ENCODE assay signal across 10 cellular contexts in genomic region chr10:21702633-21703111, GRCh38.
DNase-seq lines count a peak whose midpoint lies in the region; ATAC-seq and TF ChIP-seq lines count a peak whose summit lies in the region.
"Had no signal": no experiment of that assay in that cellular context is flagged by ENCODE, and none has a peak within 500 bp of the region (broad histone marks: within the 10 kb centered on the region; RNA-seq: fewer than 3 reads in every experiment).

No MANE protein-coding gene starts in this region.

- H3K9me2 ChIP-seq in OCI-LY1 (ENCODE audit: low read depth, low read length) = no peaks in the 10 kb centered on the region

- H3K36me3 Mint-ChIP-seq in activated naive CD4-positive, alpha-beta T cell treated with anti-CD3 and anti-CD28 coated beads for 36 hours (ENCODE audit: low read depth) = peaks cover 53% of the 10 kb centered on the region
- peaks cover 79% of the 10 kb centered on the region for H3K36me3 Mint-ChIP-seq in stimulated activated memory B cell treated with anti-CD40 and anti-IgM and Interleukin-4, amounts not matched to agents 10 μg/mL and 1 μg/mL and 100 μg/mL, for 72 hours
- H3K36me3 Mint-ChIP-seq in Calu3 (ENCODE audit: insufficient read depth, unreplicated experiment) = peaks cover 6% of the 10 kb centered on the region

- H3K27me3 Mint-ChIP-seq in activated naive CD4-positive, alpha-beta T cell treated with anti-CD3 and anti-CD28 coated beads for 36 hours (ENCODE audit: low read depth) = no peaks in the 10 kb centered on the region
- H3K27me3 Mint-ChIP-seq in stimulated activated memory B cell treated with anti-CD40 and anti-IgM and Interleukin-4, amounts not matched to agents 10 μg/mL and 1 μg/mL and 100 μg/mL, for 72 hours = no peaks in the 10 kb centered on the region
- no peaks in the 10 kb centered on the region for H3K27me3 Mint-ChIP-seq in Calu3 (ENCODE audit: unreplicated experiment)

- peak; percentile 83 for ATAC-seq in HG02852 (IDR thresholded peaks at IDR 0.05; ENCODE audit: unreplicated experiment)
- ATAC-seq in stimulated activated memory B cell treated with anti-CD40 and anti-IgM and Interleukin-4, amounts not matched to agents 10 μg/mL and 1 μg/mL and 100 μg/mL, for 72 hours = no peak

- H3K27ac Mint-ChIP-seq in activated naive CD4-positive, alpha-beta T cell treated with anti-CD3 and anti-CD28 coated beads for 36 hours = peak overlapping the region; percentile 14
- no peak overlapping the region for H3K27ac Mint-ChIP-seq in stimulated activated memory B cell treated with anti-CD40 and anti-IgM and Interleukin-4, amounts not matched to agents 10 μg/mL and 1 μg/mL and 100 μg/mL, for 72 hours
- no peak overlapping the region for H3K27ac Mint-ChIP-seq in Calu3 (ENCODE audit: unreplicated experiment)

- H3K27ac ChIP-seq in OCI-LY1 (ENCODE audit: low read depth, low read length, poor library complexity, severe bottlenecking) (peak overlapping the region; percentile 85), prostate gland (no peak overlapping the region)
- H3K27ac ChIP-seq: GM23248 had no signal

- peak overlapping the region; percentile 28 for H3K9ac ChIP-seq in OCI-LY1 (ENCODE audit: low read length)
- H3K9ac ChIP-seq: GM23248 had no signal

- TF ChIP-seq CTCF in OCI-LY1 (IDR thresholded peaks at IDR 0.05; ENCODE audit: low read length) = no peak
- TF ChIP-seq CTCF in prostate gland (IDR thresholded peaks at IDR 0.05) = no peak
- TF ChIP-seq CTCF in Calu3 (IDR thresholded peaks at IDR 0.05; ENCODE audit: unreplicated experiment) = no peak

- peaks cover 23% of the 10 kb centered on the region for H3K4me1 ChIP-seq in OCI-LY1 (ENCODE audit: insufficient read depth, low read length, severe bottlenecking)
- H3K4me1 ChIP-seq in prostate gland (replicated peaks) = no peaks in the 10 kb centered on the region

- H3F3A ChIP-seq in OCI-LY1 (ENCODE audit: insufficient read depth, low read length) = peaks cover 1% of the 10 kb centered on the region; the same call in 1 of the 2 replicates

- peaks cover 21% of the 10 kb centered on the region for H3K9me3 Mint-ChIP-seq in activated naive CD4-positive, alpha-beta T cell treated with anti-CD3 and anti-CD28 coated beads for 36 hours
- peaks cover 17% of the 10 kb centered on the region for H3K9me3 Mint-ChIP-seq in stimulated activated memory B cell treated with anti-CD40 and anti-IgM and Interleukin-4, amounts not matched to agents 10 μg/mL and 1 μg/mL and 100 μg/mL, for 72 hours
- peaks cover 8% of the 10 kb centered on the region for H3K9me3 Mint-ChIP-seq in Calu3 (ENCODE audit: low read depth, unreplicated experiment)

- CTCF ChIA-PET in activated naive CD4-positive, alpha-beta T cell treated with anti-CD3 and anti-CD28 coated beads for 36 hours (lab: Charles Lee) = no interaction called here
- CTCF ChIA-PET in Calu3 (lab: Charles Lee) = no interaction called here

- H3K27me3 ChIP-seq in OCI-LY1 (ENCODE audit: insufficient read depth, low read length) (no peaks in the 10 kb centered on the region), prostate gland (replicated peaks; ENCODE audit: insufficient read depth) (no peaks in the 10 kb centered on the region)

- peak overlapping the region; percentile 39 for H3K4me3 ChIP-seq in OCI-LY1 (ENCODE audit: low read depth, low read length, poor library complexity, severe bottlenecking)
- no peak overlapping the region for H3K4me3 ChIP-seq in prostate gland
- H3K4me3 ChIP-seq: GM23248 had no signal

- peaks cover 19% of the 10 kb centered on the region for H3K9me3 ChIP-seq in OCI-LY1 (ENCODE audit: low read length)
- no peaks in the 10 kb centered on the region for H3K9me3 ChIP-seq in prostate gland

- WGBS in prostate gland = 84% methylated on average over 2 of the region's 2 CpGs

- no peaks in the 10 kb centered on the region for H4K20me1 ChIP-seq in OCI-LY1 (ENCODE audit: insufficient read depth, low read length)

- TF ChIP-seq POLR2A in prostate gland (IDR thresholded peaks at IDR 0.05) = no peak

- H3K4me2 ChIP-seq in OCI-LY1 (ENCODE audit: low read length) = peak overlapping the region; percentile 64

- H3K4me1 Mint-ChIP-seq in activated naive CD4-positive, alpha-beta T cell treated with anti-CD3 and anti-CD28 coated beads for 36 hours (ENCODE audit: low read depth) = peaks cover 43% of the 10 kb centered on the region
- H3K4me1 Mint-ChIP-seq in stimulated activated memory B cell treated with anti-CD40 and anti-IgM and Interleukin-4, amounts not matched to agents 10 μg/mL and 1 μg/mL and 100 μg/mL, for 72 hours = peaks cover 34% of the 10 kb centered on the region
- H3K4me1 Mint-ChIP-seq in Calu3 (ENCODE audit: low read depth, unreplicated experiment) = no peaks in the 10 kb centered on the region

- no peak for DNase-seq in activated naive CD4-positive, alpha-beta T cell treated with anti-CD3 and anti-CD28 coated beads for 36 hours
- no peak for DNase-seq in activated naive CD4-positive, alpha-beta T cell (lab: John Stamatoyannopoulos, UW)
- no peak for DNase-seq in prostate gland (ENCODE audit: low spot score)
- no peak for DNase-seq in NCI-H446 treated with DMSO at 0.1 percent for 48 hours (lab: John Stamatoyannopoulos, UW)
- no peak for DNase-seq in Calu3
- DNase-seq: GM23248, substantia nigra had no signal

- H3K4me3 Mint-ChIP-seq in activated naive CD4-positive, alpha-beta T cell treated with anti-CD3 and anti-CD28 coated beads for 36 hours = peak overlapping the region; percentile 39
- peak overlapping the region; percentile 11 for H3K4me3 Mint-ChIP-seq in stimulated activated memory B cell treated with anti-CD40 and anti-IgM and Interleukin-4, amounts not matched to agents 10 μg/mL and 1 μg/mL and 100 μg/mL, for 72 hours
- no peak overlapping the region for H3K4me3 Mint-ChIP-seq in Calu3 (ENCODE audit: low read depth, unreplicated experiment)

- peaks cover 12% of the 10 kb centered on the region; the same call in 1 of the 2 replicates for H3K79me2 ChIP-seq in OCI-LY1 (ENCODE audit: insufficient read depth, low read length)

- intact Hi-C loops in activated naive CD4-positive, alpha-beta T cell treated with anti-CD3 and anti-CD28 coated beads for 36 hours (cut with micrococcal nuclease) = no loop called here
- intact Hi-C loops in prostate gland (cut with DNase I) (no loop called here), Calu3 (cut with micrococcal nuclease; ENCODE audit: unreplicated experiment) (no loop called here)

- H3K36me3 ChIP-seq in OCI-LY1 (ENCODE audit: insufficient read depth, low read length) (peaks cover 32% of the 10 kb centered on the region), prostate gland (no peaks in the 10 kb centered on the region)

- H2AFZ ChIP-seq in OCI-LY1 (ENCODE audit: low read length) = no peak overlapping the region
- H2AFZ ChIP-seq: GM23248 had no signal

- BruUV-seq in Calu3 (replicated peaks; lab: Mats Ljungman, UMichigan) = no TSS peak
